ENCODE assay signal across 13 cellular contexts in genomic region chr6:142887534-142887933, GRCh38. TPM values are rescaled to one million over a fixed set of nuclear protein-coding genes. Genes with fewer than 3 reads are reported as not detected.
A peak's percentile ranks its signal among the peaks of the same experiment; 100 is the strongest.
DNase-seq lines count a peak whose midpoint lies in the region; ATAC-seq and TF ChIP-seq lines count a peak whose summit lies in the region.
"Had no signal": no experiment of that assay in that cellular context is flagged by ENCODE, and none has a peak within 500 bp of the region (broad histone marks: within the 10 kb centered on the region; RNA-seq: fewer than 3 reads in every experiment).

No MANE protein-coding gene starts in this region.

- peak overlapping the region; percentile 7 for H2AFZ ChIP-seq in ACC112 (ENCODE audit: low read length, unreplicated experiment)

- in situ Hi-C loops in HAP-1 (cut with MboI; ENCODE audit: low sequenced_read_pairs) = no loop called here

- H3K36me3 Mint-ChIP-seq in CD8-positive, alpha-beta memory T cell = peaks cover 0 to 3% (median 0%) of the 10 kb centered on the region in 3 donors
- H3K36me3 Mint-ChIP-seq in T-helper 17 cell (ENCODE audit: low read depth) = no peaks in the 10 kb centered on the region

- H3K4me1 Mint-ChIP-seq in CD8-positive, alpha-beta memory T cell = peaks cover 88 to 100% (median 99%) of the 10 kb centered on the region in 3 donors
- H3K4me1 Mint-ChIP-seq in T-helper 17 cell = peaks cover 65% of the 10 kb centered on the region

- no peak for DNase-seq in CD8-positive, alpha-beta memory T cell
- DNase-seq in T-helper 17 cell (no peak), WERI-Rb-1 (no peak), HAP-1 (ENCODE audit: low spot score in 2 of 2) (no peak)
- no peak for DNase-seq in effector memory CD4-positive, alpha-beta T cell
- DNase-seq: DMS79, NCI-H1105, NCI-H2171, spleen had no signal

- H3K4me3 Mint-ChIP-seq in CD8-positive, alpha-beta memory T cell = peak overlapping the region in 5 of 7 donors; percentile 23 to 63 (median 36)
- H3K4me3 Mint-ChIP-seq in T-helper 17 cell = peak overlapping the region; percentile 67

- POLR2A ChIA-PET in CD8-positive, alpha-beta memory T cell (lab: Charles Lee) = no interaction called here

- no peaks in the 10 kb centered on the region for H3K27me3 Mint-ChIP-seq in CD8-positive, alpha-beta memory T cell
- H3K27me3 Mint-ChIP-seq in T-helper 17 cell = no peaks in the 10 kb centered on the region

- peak overlapping the region; percentile 64 to 95 (median 87) for H3K27ac Mint-ChIP-seq in CD8-positive, alpha-beta memory T cell
- peak overlapping the region; percentile 99 for H3K27ac Mint-ChIP-seq in T-helper 17 cell

- peaks cover 40% of the 10 kb centered on the region for H3K79me2 ChIP-seq in ACC112 (ENCODE audit: control insufficient read depth, insufficient read depth, low read length, unreplicated experiment)

- H3K27ac ChIP-seq in ACC112 (ENCODE audit: low read depth, low read length) (peak overlapping the region; percentile 95), WERI-Rb-1 (no peak overlapping the region)
- H3K27ac ChIP-seq in CD8-positive, alpha-beta memory T cell (ENCODE audit: low read depth, low read length) = no peak overlapping the region
- peak overlapping the region; percentile 82 for H3K27ac ChIP-seq in effector memory CD4-positive, alpha-beta T cell (ENCODE audit: insufficient read depth, low read length, poor library complexity, severe bottlenecking)
- H3K27ac ChIP-seq: prostate gland had no signal

- no peaks in the 10 kb centered on the region for H3K9me3 ChIP-seq in CD8-positive, alpha-beta memory T cell (ENCODE audit: low read length)
- no peaks in the 10 kb centered on the region for H3K9me3 ChIP-seq in T-helper 17 cell (ENCODE audit: control insufficient read depth, low read length, poor library complexity, severe bottlenecking)
- H3K9me3 ChIP-seq in effector memory CD4-positive, alpha-beta T cell (ENCODE audit: control insufficient read depth, low read length) = no peaks in the 10 kb centered on the region
- no peaks in the 10 kb centered on the region for H3K9me3 ChIP-seq in WERI-Rb-1 (ENCODE audit: severe bottlenecking)
- no peaks in the 10 kb centered on the region for H3K9me3 ChIP-seq in HAP-1
- H3K9me3 ChIP-seq: prostate gland, spleen had no signal

- no peak for TF ChIP-seq CTCF in WERI-Rb-1 (IDR thresholded peaks at IDR 0.05; ENCODE audit: low read depth, low read length)

- CTCF ChIA-PET in CD8-positive, alpha-beta memory T cell (lab: Charles Lee) = no interaction called here

- H3K36me3 ChIP-seq in ACC112 (ENCODE audit: insufficient read depth, low read length) = no peaks in the 10 kb centered on the region
- H3K36me3 ChIP-seq in CD8-positive, alpha-beta memory T cell (ENCODE audit: insufficient read depth, low read length) = no peaks in the 10 kb centered on the region
- H3K36me3 ChIP-seq in effector memory CD4-positive, alpha-beta T cell (ENCODE audit: control insufficient read depth, insufficient read depth, low read length) = no peaks in the 10 kb centered on the region
- no peaks in the 10 kb centered on the region for H3K36me3 ChIP-seq in WERI-Rb-1
- H3K36me3 ChIP-seq in HAP-1 (replicated peaks) = no peaks in the 10 kb centered on the region
- H3K36me3 ChIP-seq: prostate gland, spleen had no signal

- H3K27me3 ChIP-seq in ACC112 (ENCODE audit: insufficient read depth, low read length) (no peaks in the 10 kb centered on the region), WERI-Rb-1 (ENCODE audit: insufficient read depth, low read depth, severe bottlenecking) (no peaks in the 10 kb centered on the region), HAP-1 (ENCODE audit: low read depth) (no peaks in the 10 kb centered on the region)
- no peaks in the 10 kb centered on the region for H3K27me3 ChIP-seq in CD8-positive, alpha-beta memory T cell (ENCODE audit: insufficient read depth, low read length, poor library complexity, severe bottlenecking)
- H3K27me3 ChIP-seq in effector memory CD4-positive, alpha-beta T cell (replicated peaks; ENCODE audit: control insufficient read depth, insufficient read depth, low read length, poor library complexity, severe bottlenecking) = no peaks in the 10 kb centered on the region
- H3K27me3 ChIP-seq: spleen had no signal

- no peak for ATAC-seq in T-helper 17 cell
- ATAC-seq in GM21529 (IDR thresholded peaks at IDR 0.05; ENCODE audit: unreplicated experiment) = no peak
- ATAC-seq in HG02678 (IDR thresholded peaks at IDR 0.05; ENCODE audit: unreplicated experiment) = no peak

- H3K4me3 ChIP-seq in ACC112 (ENCODE audit: low read depth, low read length) (no peak overlapping the region), WERI-Rb-1 (ENCODE audit: low read depth, low read length) (no peak overlapping the region), HAP-1 (no peak overlapping the region)
- no peak overlapping the region for H3K4me3 ChIP-seq in CD8-positive, alpha-beta memory T cell (ENCODE audit: low read length)
- H3K4me3 ChIP-seq in effector memory CD4-positive, alpha-beta T cell (ENCODE audit: insufficient read depth, low read depth, low read length, poor library complexity, severe bottlenecking) = no peak overlapping the region
- H3K4me3 ChIP-seq: prostate gland, spleen had no signal

- H3K4me1 ChIP-seq in ACC112 (ENCODE audit: control insufficient read depth, insufficient read depth, low read length, unreplicated experiment) (peaks cover 48% of the 10 kb centered on the region), HAP-1 (peaks cover 10% of the 10 kb centered on the region; the same call in 1 of the 2 replicates)
- peaks cover 82% of the 10 kb centered on the region for H3K4me1 ChIP-seq in CD8-positive, alpha-beta memory T cell (ENCODE audit: insufficient read depth, low read length)
- peaks cover 40% of the 10 kb centered on the region for H3K4me1 ChIP-seq in effector memory CD4-positive, alpha-beta T cell (ENCODE audit: control insufficient read depth, insufficient read depth, low read length, poor library complexity, severe bottlenecking)
- H3K4me1 ChIP-seq: prostate gland had no signal

- no peaks in the 10 kb centered on the region for H3K9me3 Mint-ChIP-seq in CD8-positive, alpha-beta memory T cell

RNA-seq across cellular contexts. Expression of gene HIVEP2, which starts 57.4 kb away (rescaled TPM):
- total RNA-seq in CD8-positive, alpha-beta memory T cell = 10 to 100 TPM; 37.1 to 37.2 TPM
- polyA plus RNA-seq in CD8-positive, alpha-beta memory T cell = 15.4 TPM
- 10 to 100 TPM; 73.6 to 78.6 TPM for total RNA-seq in T-helper 17 cell

Comparison
In these comparisons a context has a peak if more than half of its experiments do, and no peak if none do; other contexts are left out.
1. H3K27ac ChIP-seq: peak in ACC112 (single experiment) and effector memory CD4-positive, alpha-beta T cell (single experiment); none in CD8-positive, alpha-beta memory T cell (single experiment) and WERI-Rb-1 (single experiment).